21 cellular contexts compared by ENCODE assay signal in the genomic region with DNA sequence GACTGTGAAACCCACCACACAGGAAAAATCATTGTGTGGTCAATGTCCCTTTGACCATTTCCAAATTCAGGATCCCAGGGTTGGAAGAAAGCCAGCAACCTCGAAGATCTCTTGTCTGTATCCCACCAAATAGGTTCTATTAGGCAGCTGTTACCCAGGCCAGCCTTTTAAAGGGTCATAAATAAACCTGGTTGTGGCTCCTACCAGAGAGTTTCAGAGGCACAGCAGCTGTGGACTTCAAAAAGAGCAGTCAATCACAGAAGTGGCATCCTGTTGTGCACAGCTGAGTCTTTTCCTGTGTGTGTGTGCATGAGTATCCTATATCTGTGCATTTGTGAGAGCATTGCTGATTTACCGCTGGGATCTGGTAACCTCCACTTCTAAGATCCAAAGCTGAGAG. TPM values are rescaled to one million over a fixed set of nuclear protein-coding genes. Genes with fewer than 3 reads are reported as not detected.
DNase-seq lines count a peak whose midpoint lies in the region; TF ChIP-seq lines count a peak whose summit lies in the region.
"Had no signal": no experiment of that assay in that cellular context is flagged by ENCODE, and none has a peak within 500 bp of the region (broad histone marks: within the 10 kb centered on the region; RNA-seq: fewer than 3 reads in every experiment).

No MANE protein-coding gene starts in this region.

- POLR2A ChIA-PET in A673 (lab: Charles Lee; ENCODE audit: low non-redundant PET): interaction anchor here (0.6 kb wide), 1 partner anchor 52 kb away, joined by 4 read pairs; no protein-coding TSS in a partner anchor

- H3K4me3 Mint-ChIP-seq in nephron: peak overlapping the region in 1 of 3 experiments; percentile 33
- H3K4me3 Mint-ChIP-seq: CD4-positive, alpha-beta memory T cell; H9 had no signal

- H3K9me3 Mint-ChIP-seq in nephron: peaks cover 9% of the 10 kb centered on the region
- H3K9me3 Mint-ChIP-seq: H9 had no signal

- no peaks in the 10 kb centered on the region for H3K36me3 Mint-ChIP-seq in nephron (ENCODE audit: low read depth)

- H3K4me1 ChIP-seq in A673 (ENCODE audit: insufficient read depth, low read length, poor library complexity, severe bottlenecking) (no peaks in the 10 kb centered on the region), mesendoderm (ENCODE audit: control insufficient read depth, low read depth, low read length) (no peaks in the 10 kb centered on the region)
- H3K4me1 ChIP-seq in BLaER1 treated with 17β-estradiol and CSF1 and Interleukin-3, amounts not matched to agents 10 nM and 100 nM: peaks cover 8 to 24% (median 13%) of the 10 kb centered on the region in 10 experiments; a peak in 18 of 20 replicates
- H3K4me1 ChIP-seq: Caco-2, SJCRH30 had no signal

- H3K27me3 ChIP-seq in A673 (replicated peaks; ENCODE audit: insufficient read depth, low read depth, low read length, poor library complexity) (peaks cover 89% of the 10 kb centered on the region), mesendoderm (ENCODE audit: insufficient read depth, low read length, poor library complexity) (no peaks in the 10 kb centered on the region)
- no peaks in the 10 kb centered on the region for H3K27me3 ChIP-seq in BLaER1 treated with 17β-estradiol and CSF1 and Interleukin-3, amounts not matched to agents 10 nM and 100 nM
- H3K27me3 ChIP-seq: SJCRH30 had no signal

- TF ChIP-seq CTCF in A673 (conservative IDR thresholded peaks at IDR 0.05; ENCODE audit: low read depth, low read length) (no peak), VCaP (conservative IDR thresholded peaks at IDR 0.05) (no peak), nephron (IDR thresholded peaks at IDR 0.05; ENCODE audit: unreplicated experiment in 3 of 3) (no peak)

- H2BK5ac ChIP-seq in mesendoderm (ENCODE audit: low read length): no peak overlapping the region

- H3K23ac ChIP-seq in mesendoderm (ENCODE audit: low read length): no peak overlapping the region

- no peaks in the 10 kb centered on the region for H4K20me1 ChIP-seq in BLaER1 treated with 17β-estradiol and CSF1 and Interleukin-3, amounts not matched to agents 10 nM and 100 nM

- peak overlapping the region; percentile 53 to 82 (median 81) for H3K27ac Mint-ChIP-seq in nephron
- H3K27ac Mint-ChIP-seq: CD4-positive, alpha-beta memory T cell; H9 had no signal

- no peak overlapping the region for H3K4me3 ChIP-seq in A673 (ENCODE audit: low read depth, low read length, poor library complexity, severe bottlenecking)
- H3K4me3 ChIP-seq in BLaER1 treated with 17β-estradiol and CSF1 and Interleukin-3, amounts not matched to agents 10 nM and 100 nM: no peak overlapping the region
- H3K4me3 ChIP-seq in mesendoderm (ENCODE audit: low read length): no peak overlapping the region
- H3K4me3 ChIP-seq: GM12878, K562, SJCRH30 had no signal

- H4K8ac ChIP-seq in mesendoderm (ENCODE audit: low read depth, low read length): no peak overlapping the region

- CTCF ChIA-PET in A673 (lab: Charles Lee): no interaction called here

- no peaks in the 10 kb centered on the region for H3K79me2 ChIP-seq in mesendoderm (ENCODE audit: control insufficient read depth, insufficient read depth, low read length)

- H2BK15ac ChIP-seq in mesendoderm (replicated peaks; ENCODE audit: low read depth): no peak overlapping the region

- H3K27me3 Mint-ChIP-seq in nephron (ENCODE audit: low read depth): peaks cover 8% of the 10 kb centered on the region

- no peaks in the 10 kb centered on the region for H3K79me1 ChIP-seq in mesendoderm (ENCODE audit: low read length)

- BruUV-seq in A673 (replicated peaks; lab: Mats Ljungman, UMichigan): no TSS peak

- H4K5ac ChIP-seq in mesendoderm (ENCODE audit: low read length): no peak overlapping the region

- H3K4ac ChIP-seq in mesendoderm (ENCODE audit: low read depth, low read length): no peak overlapping the region

- no peaks in the 10 kb centered on the region for H3K9me3 ChIP-seq in A673 (ENCODE audit: low read depth, low read length, poor library complexity, severe bottlenecking)
- peaks cover 0 to under 1% (median 0%) of the 10 kb centered on the region in 11 experiments; a peak in 2 of 22 replicates for H3K9me3 ChIP-seq in BLaER1 treated with 17β-estradiol and CSF1 and Interleukin-3, amounts not matched to agents 10 nM and 100 nM (replicated peaks in 1 of 11)
- H3K9me3 ChIP-seq: Caco-2, SJCRH30 had no signal

- peak overlapping the region in 9 of 11 experiments; percentile 0 to 66 (median 47); a peak in 16 of 22 replicates for H3K4me2 ChIP-seq in BLaER1 treated with 17β-estradiol and CSF1 and Interleukin-3, amounts not matched to agents 10 nM and 100 nM
- no peak overlapping the region for H3K4me2 ChIP-seq in mesendoderm (ENCODE audit: low read length)

- H2AK5ac ChIP-seq in mesendoderm (ENCODE audit: low read length): no peak overlapping the region

- no peak overlapping the region for H3K9ac ChIP-seq in BLaER1 treated with 17β-estradiol and CSF1 and Interleukin-3, amounts not matched to agents 10 nM and 100 nM
- H3K9ac ChIP-seq in mesendoderm (ENCODE audit: low read length): no peak overlapping the region

- intact Hi-C loops in A673 (cut with micrococcal nuclease; ENCODE audit: unreplicated experiment): no loop called here

- no peak overlapping the region for H3K18ac ChIP-seq in mesendoderm (ENCODE audit: low read length)

- peaks cover 21% of the 10 kb centered on the region for H3K4me1 Mint-ChIP-seq in nephron
- H3K4me1 Mint-ChIP-seq: H9 had no signal

- H3K36me3 ChIP-seq in A673 (ENCODE audit: insufficient read depth, low read length, poor library complexity, severe bottlenecking): no peaks in the 10 kb centered on the region
- H3K36me3 ChIP-seq in BLaER1 treated with 17β-estradiol and CSF1 and Interleukin-3, amounts not matched to agents 10 nM and 100 nM: no peaks in the 10 kb centered on the region
- H3K36me3 ChIP-seq in mesendoderm (ENCODE audit: control insufficient read depth, insufficient read depth, low read length): no peaks in the 10 kb centered on the region
- H3K36me3 ChIP-seq: SJCRH30 had no signal

- H3K27ac ChIP-seq in A673 (ENCODE audit: low read depth, low read length, poor library complexity, severe bottlenecking): no peak overlapping the region
- H3K27ac ChIP-seq in BLaER1 treated with 17β-estradiol and CSF1 and Interleukin-3, amounts not matched to agents 10 nM and 100 nM: no peak overlapping the region
- peak overlapping the region; percentile 58 for H3K27ac ChIP-seq in VCaP
- no peak overlapping the region for H3K27ac ChIP-seq in mesendoderm (ENCODE audit: low read depth, low read length)
- H3K27ac ChIP-seq: SJCRH30 had no signal

- WGBS in mesendoderm (ENCODE audit: extremely low coverage, insufficient coverage, low lambda C conversion rate): no CpG with 5 or more reads among the region's 2 CpGs

- no peak overlapping the region for H3K56ac ChIP-seq in mesendoderm (ENCODE audit: low read length)

- no peak overlapping the region for H2BK120ac ChIP-seq in mesendoderm (ENCODE audit: low read depth, low read length)

- DNase-seq in A673 (ENCODE audit: low spot score) (peak; percentile 49), mesendoderm (no peak), HCEC 1CT (no peak), kidney tubule cell (ENCODE audit: low spot score) (no peak)
- DNase-seq: Caco-2; CD4-positive, alpha-beta memory T cell; DMS 273 treated with DMSO at 0.1 percent for 48 hours; DMS79 treated with DMSO at 0.1 percent for 48 hours; H9; MM.1S; NCI-H1092; NCI-H2081; NCI-H69; OCI-M1; SJCRH30 had no signal

RNA-seq across cellular contexts. Expression of a gene that starts 23.8 kb away (rescaled TPM):
- not detected in 2 replicates for total RNA-seq in A673 (2021)
- polyA plus RNA-seq in mesendoderm (2013, experiment 1 of 2): not detected
- polyA plus RNA-seq in mesendoderm (2013, experiment 2 of 2): not detected
- total RNA-seq: Caco-2; CD4-positive, alpha-beta memory T cell; GM12878; H9; K562; NCI-H460; SJCRH30 had no signal
- polyA plus RNA-seq: CD4-positive, alpha-beta memory T cell; GM12878; K562 had no signal

RNA-seq across cellular contexts. Expression of a gene that starts 55.0 kb away (rescaled TPM):
- 9.1 and 11.9 TPM in 2 replicates for total RNA-seq in A673 (2021)
- polyA plus RNA-seq in mesendoderm (2013, experiment 1 of 2): 9.1 TPM
- 8.9 TPM for polyA plus RNA-seq in mesendoderm (2013, experiment 2 of 2)
